33 cellular contexts compared by ENCODE assay signal in the genomic region with DNA sequence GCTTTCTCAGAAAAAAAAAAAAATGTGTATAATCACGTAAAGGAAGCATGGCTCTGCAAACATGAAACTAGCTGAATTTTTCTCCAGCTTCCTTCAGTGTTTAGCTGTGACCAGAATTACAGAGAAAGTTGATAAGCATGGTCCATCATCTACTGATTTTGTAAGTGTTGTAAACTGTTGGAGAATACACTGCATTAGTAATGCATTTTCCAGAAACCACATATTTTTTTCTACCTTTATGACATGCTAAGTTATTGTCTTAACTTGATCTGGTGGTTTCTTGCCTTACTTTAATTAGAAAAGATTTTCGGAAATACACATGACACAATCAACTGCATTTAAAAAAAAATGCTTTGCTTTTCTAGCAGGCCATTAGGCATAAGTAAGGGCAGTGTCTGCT.
DNase-seq lines count a peak whose midpoint lies in the region; ATAC-seq, FAIRE-seq and TF ChIP-seq lines count a peak whose summit lies in the region.
"Had no signal": no experiment of that assay in that cellular context is flagged by ENCODE, and none has a peak within 500 bp of the region (broad histone marks: within the 10 kb centered on the region; RNA-seq: fewer than 3 reads in every experiment).

No MANE protein-coding gene starts in this region.

- H3K27ac ChIP-seq in VCaP (peak overlapping the region; percentile 32), psoas muscle (peak overlapping the region; percentile 53), HepG2 (ENCODE audit: extremely low read length, insufficient read depth, low read length) (no peak overlapping the region)
- H3K27ac ChIP-seq: adrenal gland, ovary, right atrium auricular region, thoracic aorta, uterus had no signal

- no peak overlapping the region for H2AFZ ChIP-seq in HepG2 (ENCODE audit: low read length)

- H3K36me3 ChIP-seq in psoas muscle (ENCODE audit: insufficient read depth in 1 of 2, low read depth in 1 of 2) = no peaks in the 10 kb centered on the region
- H3K36me3 ChIP-seq in HAP-1 (replicated peaks) = no peaks in the 10 kb centered on the region
- no peaks in the 10 kb centered on the region for H3K36me3 ChIP-seq in HepG2 (replicated peaks in 1 of 2; ENCODE audit: control insufficient read depth in 1 of 2, insufficient read depth in 2 of 2, low read length in 2 of 2)
- H3K36me3 ChIP-seq: adrenal gland, BE2C, heart left ventricle, ovary, right atrium auricular region, thoracic aorta, uterus had no signal

- TF ChIP-seq RAD21 in HepG2 (CRISPR knock-in tag; IDR thresholded peaks at IDR 0.05) = no peak

- intact Hi-C loops in psoas muscle (cut with DNase I) (loop anchor here in 1 of 2 donors (10.0 kb wide), 2 partner anchors 107 to 233 kb away; no protein-coding TSS in a partner anchor), HepG2 (cut with micrococcal nuclease; ENCODE audit: unreplicated experiment) (loop anchor here (10.0 kb wide), 1 partner anchor 343 kb away; no protein-coding TSS in a partner anchor), posterior cingulate gyrus (cut with DNase I) (no loop called here)

- ATAC-seq in psoas muscle (no peak), HepG2 (no peak), GM21529 (IDR thresholded peaks at IDR 0.05; ENCODE audit: unreplicated experiment) (no peak)
- ATAC-seq: activated CD8-positive, alpha-beta T cell treated with anti-CD3 and anti-CD28 coated beads for 36 hours; heart left ventricle; PC-3; stimulated activated naive CD8-positive, alpha-beta T cell treated with anti-CD3 and anti-CD28 coated beads, Interleukin-15, amount 100 ng/mL, for 72 hours had no signal

- TF ChIP-seq CTCF in VCaP (conservative IDR thresholded peaks at IDR 0.05) (no peak), fibroblast of mammary gland (conservative IDR thresholded peaks at IDR 0.05; ENCODE audit: control insufficient read depth, insufficient read depth, low read depth, low read length) (no peak), psoas muscle (IDR thresholded peaks at IDR 0.05) (no peak), HepG2 (CRISPR knock-in tag; IDR thresholded peaks at IDR 0.05) (no peak)

- H3K9me3 ChIP-seq in psoas muscle (no peaks in the 10 kb centered on the region), HAP-1 (no peaks in the 10 kb centered on the region; the same call in 1 of the 2 replicates), HepG2 (ENCODE audit: low read length) (no peaks in the 10 kb centered on the region)
- H3K9me3 ChIP-seq: adrenal gland, BE2C, heart left ventricle, ovary, right atrium auricular region, thoracic aorta, uterus had no signal

- POLR2A ChIA-PET in HepG2 (lab: Yijun Ruan, JAX) = no interaction called here

- TF ChIP-seq EP300 in HepG2 (IDR thresholded peaks at IDR 0.05; ENCODE audit: low read depth in 2 of 2, low read length in 2 of 2) (no peak), HepG2 (CRISPR knock-in tag; IDR thresholded peaks at IDR 0.05; ENCODE audit: borderline replicate concordance) (no peak)

- H3K4me1 ChIP-seq in psoas muscle (peaks cover 21% of the 10 kb centered on the region), HAP-1 (peaks cover 6% of the 10 kb centered on the region), HepG2 (ENCODE audit: insufficient read depth, low read length) (no peaks in the 10 kb centered on the region)

- CTCF ChIA-PET in HepG2 (lab: Yijun Ruan, JAX; ENCODE audit: low intra/inter-chr PET ratio, low total read pairs) = no interaction called here

- no peak for TF ChIP-seq POLR2A in HepG2 (IDR thresholded peaks at IDR 0.05; ENCODE audit: insufficient read depth in 1 of 2, low read depth in 2 of 2, low read length in 2 of 2)

- no peak overlapping the region for H3K4me2 ChIP-seq in HepG2 (ENCODE audit: low read depth, low read length)

- DNase-seq in H4 (ENCODE audit: low spot score) = peak; percentile 57
- DNase-seq in fibroblast of mammary gland (ENCODE audit: low read depth) = peak; percentile 40
- DNase-seq in psoas muscle = no peak
- no peak for DNase-seq in HAP-1 (ENCODE audit: low spot score in 2 of 2)
- no peak for DNase-seq in HepG2 (ENCODE audit: low spot score)
- no peak for DNase-seq in posterior cingulate gyrus
- DNase-seq: ACHN; activated CD8-positive, alpha-beta memory T cell treated with anti-CD3 and anti-CD28 coated beads, Interleukin-2, amount 50 U/mL, for 48 hours; activated CD8-positive, alpha-beta T cell treated with anti-CD3 and anti-CD28 coated beads for 36 hours; activated naive CD4-positive, alpha-beta T cell treated with anti-CD3 and anti-CD28 coated beads for 36 hours; adrenal gland; CD8-positive, alpha-beta memory T cell; GOT3; heart left ventricle; KG1; MM.1S; NCI-H1105 treated with DMSO at 0.1 percent for 48 hours; NCI-H2029; NCI-H526; nephron progenitor cell; ovary; Right ventricle myocardium superior; stimulated activated CD4-positive, alpha-beta T cell treated with anti-CD3 and anti-CD28 coated beads, Interleukin-1b, Interleukin-23, amount 100 ng/mL, for 48 hours; stimulated activated naive CD8-positive, alpha-beta T cell treated with anti-CD3 and anti-CD28 coated beads, Interleukin-15, amount 100 ng/mL, for 72 hours; T-helper 2 cell; uterus had no signal

- FAIRE-seq in HepG2 (lab: Jason Lieb, UNC) = no peak
- FAIRE-seq: GM18507 had no signal

- no TSS peak for BruUV-seq in HepG2 (replicated peaks; lab: Mats Ljungman, UMichigan)

- H3K27me3 ChIP-seq in psoas muscle (ENCODE audit: insufficient read depth in 3 of 3, low read length in 2 of 3) = no peaks in the 10 kb centered on the region
- H3K27me3 ChIP-seq in HAP-1 (ENCODE audit: low read depth) = no peaks in the 10 kb centered on the region
- no peaks in the 10 kb centered on the region; a peak in 1 of 5 replicates for H3K27me3 ChIP-seq in HepG2 (ENCODE audit: control insufficient read depth in 1 of 2, insufficient read depth in 2 of 2, low read length in 2 of 2)
- H3K27me3 ChIP-seq: adrenal gland, BE2C, heart left ventricle, ovary, right atrium auricular region, uterus had no signal

- no peaks in the 10 kb centered on the region for H4K20me1 ChIP-seq in HepG2 (ENCODE audit: insufficient read depth, low read length)

- H3K79me2 ChIP-seq in HepG2 (ENCODE audit: insufficient read depth, low read length) = no peaks in the 10 kb centered on the region

- no peak overlapping the region for H3K4me3 ChIP-seq in fibroblast of mammary gland (ENCODE audit: control insufficient read depth, low read depth, low read length)
- no peak overlapping the region for H3K4me3 ChIP-seq in psoas muscle
- H3K4me3 ChIP-seq in HAP-1 = no peak overlapping the region
- H3K4me3 ChIP-seq in HepG2 (replicated peaks in 1 of 3; ENCODE audit: insufficient read depth in 1 of 3, low read depth in 2 of 3, low read length in 3 of 3) = no peak overlapping the region
- H3K4me3 ChIP-seq: adrenal gland, heart left ventricle, ovary, right atrium auricular region, thoracic aorta, uterus had no signal

- in situ Hi-C loops in HAP-1 (cut with MboI; ENCODE audit: low sequenced_read_pairs) (loop anchor here (25.0 kb wide), 1 partner anchor 235 kb away; no protein-coding TSS in a partner anchor), HepG2 (cut with HindIII; ENCODE audit: extremely low pct_ligation_motif_present, low pct_unique_long_range_greater_than_20kb) (loop anchor here (10.0 kb wide), 2 partner anchors 133 to 233 kb away; a partner anchor contains a TSS)

- no peak overlapping the region for H3K9ac ChIP-seq in HepG2 (ENCODE audit: insufficient read depth, low read depth, low read length)

- 51 to 70% (median 53%) methylated on average over 2 of the region's 2 CpGs for WGBS in psoas muscle, 3 donors
- 81% methylated on average over 2 of the region's 2 CpGs for WGBS in HepG2 (ENCODE audit: low lambda C conversion rate)

TF ChIP-seq in HepG2, 621 proteins besides CTCF, POLR2A, EP300 and RAD21 (continues in another document):
- no peak for TF ChIP-seq ZNF850 (CRISPR knock-in tag; conservative IDR thresholded peaks at IDR 0.05)
- no peak for TF ChIP-seq ZNF207 (IDR thresholded peaks at IDR 0.05; ENCODE audit: borderline replicate concordance)
- TF ChIP-seq, protein P1, sequence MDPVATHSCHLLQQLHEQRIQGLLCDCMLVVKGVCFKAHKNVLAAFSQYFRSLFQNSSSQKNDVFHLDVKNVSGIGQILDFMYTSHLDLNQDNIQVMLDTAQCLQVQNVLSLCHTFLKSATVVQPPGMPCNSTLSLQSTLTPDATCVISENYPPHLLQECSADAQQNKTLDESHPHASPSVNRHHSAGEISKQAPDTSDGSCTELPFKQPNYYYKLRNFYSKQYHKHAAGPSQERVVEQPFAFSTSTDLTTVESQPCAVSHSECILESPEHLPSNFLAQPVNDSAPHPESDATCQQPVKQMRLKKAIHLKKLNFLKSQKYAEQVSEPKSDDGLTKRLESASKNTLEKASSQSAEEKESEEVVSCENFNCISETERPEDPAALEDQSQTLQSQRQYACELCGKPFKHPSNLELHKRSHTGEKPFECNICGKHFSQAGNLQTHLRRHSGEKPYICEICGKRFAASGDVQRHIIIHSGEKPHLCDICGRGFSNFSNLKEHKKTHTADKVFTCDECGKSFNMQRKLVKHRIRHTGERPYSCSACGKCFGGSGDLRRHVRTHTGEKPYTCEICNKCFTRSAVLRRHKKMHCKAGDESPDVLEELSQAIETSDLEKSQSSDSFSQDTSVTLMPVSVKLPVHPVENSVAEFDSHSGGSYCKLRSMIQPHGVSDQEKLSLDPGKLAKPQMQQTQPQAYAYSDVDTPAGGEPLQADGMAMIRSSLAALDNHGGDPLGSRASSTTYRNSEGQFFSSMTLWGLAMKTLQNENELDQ (CRISPR knock-in tag; IDR thresholded peaks at IDR 0.05; ENCODE audit: borderline replicate concordance) = no peak
- no peak for TF ChIP-seq HNRNPLL (IDR thresholded peaks at IDR 0.05; ENCODE audit: low read depth, low read length, poor library complexity, severe bottlenecking)
- TF ChIP-seq ZNF782 (CRISPR knock-in tag; IDR thresholded peaks at IDR 0.05; ENCODE audit: borderline replicate concordance) = no peak
- TF ChIP-seq, protein P2, sequence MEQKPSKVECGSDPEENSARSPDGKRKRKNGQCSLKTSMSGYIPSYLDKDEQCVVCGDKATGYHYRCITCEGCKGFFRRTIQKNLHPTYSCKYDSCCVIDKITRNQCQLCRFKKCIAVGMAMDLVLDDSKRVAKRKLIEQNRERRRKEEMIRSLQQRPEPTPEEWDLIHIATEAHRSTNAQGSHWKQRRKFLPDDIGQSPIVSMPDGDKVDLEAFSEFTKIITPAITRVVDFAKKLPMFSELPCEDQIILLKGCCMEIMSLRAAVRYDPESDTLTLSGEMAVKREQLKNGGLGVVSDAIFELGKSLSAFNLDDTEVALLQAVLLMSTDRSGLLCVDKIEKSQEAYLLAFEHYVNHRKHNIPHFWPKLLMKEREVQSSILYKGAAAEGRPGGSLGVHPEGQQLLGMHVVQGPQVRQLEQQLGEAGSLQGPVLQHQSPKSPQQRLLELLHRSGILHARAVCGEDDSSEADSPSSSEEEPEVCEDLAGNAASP (CRISPR knock-in tag; IDR thresholded peaks at IDR 0.05; ENCODE audit: borderline replicate concordance) = no peak
- TF ChIP-seq ZNF432 (CRISPR knock-in tag; IDR thresholded peaks at IDR 0.05; ENCODE audit: borderline replicate concordance) = no peak
- TF ChIP-seq ZNF749 (CRISPR knock-in tag; IDR thresholded peaks at IDR 0.05; ENCODE audit: borderline replicate concordance) = no peak
- no peak for TF ChIP-seq ZNF747 (CRISPR knock-in tag; IDR thresholded peaks at IDR 0.05; ENCODE audit: borderline replicate concordance)
- no peak for TF ChIP-seq ZNF441 (CRISPR knock-in tag; IDR thresholded peaks at IDR 0.05; ENCODE audit: borderline replicate concordance)

Comparison
In these comparisons a context has a peak if more than half of its experiments do, and no peak if none do; other contexts are left out.
1. DNase-seq: peak in H4 (single experiment) and fibroblast of mammary gland (single experiment); none in psoas muscle (0 of 2), HAP-1 (0 of 2), HepG2 (single experiment) and posterior cingulate gyrus (0 of 10).